8 cellular contexts compared by ENCODE assay signal in genomic region chr11:46119352-46120216, GRCh38. TPM values are rescaled to one million over a fixed set of nuclear protein-coding genes. Genes with fewer than 3 reads are reported as not detected.
DNase-seq lines count a peak whose midpoint lies in the region; ATAC-seq and TF ChIP-seq lines count a peak whose summit lies in the region.

No MANE protein-coding gene starts in this region.

- DNase-seq in CD14-positive monocyte (ENCODE audit: low spot score) = peak; percentile 62
- DNase-seq in NCI-H2227 (lab: John Stamatoyannopoulos, UW; ENCODE audit: unreplicated experiment) = peak; percentile 76
- DNase-seq in activated CD4-positive, alpha-beta T cell treated with anti-CD3 and anti-CD28 coated beads, Interleukin-2, amount 10 ng/mL, durations not matched to agents 7 days and 5 days = peak; percentile 59
- peak; percentile 36 for DNase-seq in lung (ENCODE audit: low spot score)
- peak; percentile 8 to 24 (median 22) for DNase-seq in stimulated activated CD4-positive, alpha-beta T cell treated with anti-CD3 and anti-CD28 coated beads, TNF-alpha, amount 100 ng/mL, for 48 hours (ENCODE audit: low read depth in 3 of 3)

- TF ChIP-seq CTCF in CD14-positive monocyte (IDR thresholded peaks at IDR 0.05) (no peak), lung (IDR thresholded peaks at IDR 0.05; ENCODE audit: control extremely low read depth, extremely low read depth) (no peak)

- POLR2A ChIA-PET in activated CD4-positive, alpha-beta T cell treated with anti-CD3 and anti-CD28 coated beads, Interleukin-2, amount 10 ng/mL, durations not matched to agents 7 days and 5 days (lab: Charles Lee) = no interaction called here

- peaks cover 3 to 10% of the 10 kb centered on the region in 2 donors for H3K36me3 Mint-ChIP-seq in CD14-positive monocyte
- peaks cover 5% of the 10 kb centered on the region for H3K36me3 Mint-ChIP-seq in activated CD4-positive, alpha-beta T cell treated with anti-CD3 and anti-CD28 coated beads, Interleukin-2, amount 10 ng/mL, durations not matched to agents 7 days and 5 days (ENCODE audit: low read depth)

- H3K4me3 ChIP-seq in duodenal mucosa (ENCODE audit: low read depth in 1 of 2, low read length in 2 of 2) (peak overlapping the region; percentile 71 to 79), lung (peak overlapping the region; percentile 69)

- H3K36me3 ChIP-seq in duodenal mucosa (ENCODE audit: control insufficient read depth in 1 of 2, insufficient read depth in 2 of 2, low read length in 2 of 2) (no peaks in the 10 kb centered on the region), lung (ENCODE audit: control insufficient read depth in 2 of 2, insufficient read depth in 2 of 2, low read length in 2 of 2) (no peaks in the 10 kb centered on the region)

- H3K27ac ChIP-seq in duodenal mucosa (ENCODE audit: low read depth, low read length) (peak overlapping the region; percentile 38), lung (ENCODE audit: low read depth in 1 of 2, low read length in 1 of 2) (peak overlapping the region; percentile 73 to 97)

- peak overlapping the region; percentile 91 to 98 (median 98) for H3K27ac Mint-ChIP-seq in CD14-positive monocyte
- peak overlapping the region; percentile 97 for H3K27ac Mint-ChIP-seq in activated CD4-positive, alpha-beta T cell treated with anti-CD3 and anti-CD28 coated beads, Interleukin-2, amount 10 ng/mL, durations not matched to agents 7 days and 5 days

- H3K9ac ChIP-seq in duodenal mucosa (ENCODE audit: low read depth in 1 of 2, low read length in 2 of 2) = peak overlapping the region; percentile 33 to 63

- H3K27me3 ChIP-seq in duodenal mucosa (ENCODE audit: control insufficient read depth in 1 of 2, insufficient read depth in 2 of 2, low read length in 2 of 2) = no peaks in the 10 kb centered on the region
- no peaks in the 10 kb centered on the region for H3K27me3 ChIP-seq in lung (ENCODE audit: control insufficient read depth, insufficient read depth)

- H3K9me3 Mint-ChIP-seq in CD14-positive monocyte = peaks cover 0 to 2% (median 0%) of the 10 kb centered on the region in 7 donors
- no peaks in the 10 kb centered on the region for H3K9me3 Mint-ChIP-seq in activated CD4-positive, alpha-beta T cell treated with anti-CD3 and anti-CD28 coated beads, Interleukin-2, amount 10 ng/mL, durations not matched to agents 7 days and 5 days

- H3K4me3 Mint-ChIP-seq in CD14-positive monocyte = peak overlapping the region; percentile 96 to 97
- H3K4me3 Mint-ChIP-seq in activated CD4-positive, alpha-beta T cell treated with anti-CD3 and anti-CD28 coated beads, Interleukin-2, amount 10 ng/mL, durations not matched to agents 7 days and 5 days = peak overlapping the region; percentile 97

- 0 to 1% methylated on average over 46 to 56 of the region's 56 CpGs for WGBS in lung, 2 donors

- ATAC-seq in GM21576 (IDR thresholded peaks at IDR 0.05; ENCODE audit: unreplicated experiment) (peak; percentile 26), lung (ENCODE audit: insufficient read depth, low FRiP score) (no peak), HG03565 (IDR thresholded peaks at IDR 0.05; ENCODE audit: unreplicated experiment) (no peak)

- peaks cover 48% of the 10 kb centered on the region for H3K4me1 Mint-ChIP-seq in CD14-positive monocyte
- H3K4me1 Mint-ChIP-seq in activated CD4-positive, alpha-beta T cell treated with anti-CD3 and anti-CD28 coated beads, Interleukin-2, amount 10 ng/mL, durations not matched to agents 7 days and 5 days = peaks cover 54% of the 10 kb centered on the region

- CTCF ChIA-PET in activated CD4-positive, alpha-beta T cell treated with anti-CD3 and anti-CD28 coated beads, Interleukin-2, amount 10 ng/mL, durations not matched to agents 7 days and 5 days (lab: Charles Lee) = interaction anchor here (0.7 to 2.2 kb wide), 2 partner anchors 8 to 224 kb away, joined by 5 to 7 read pairs; no protein-coding TSS in a partner anchor

- H3K4me1 ChIP-seq in duodenal mucosa (ENCODE audit: control insufficient read depth in 1 of 2, insufficient read depth in 2 of 2, low read length in 2 of 2) (peaks cover 14 to 19% of the 10 kb centered on the region in 2 donors), lung (ENCODE audit: control insufficient read depth in 2 of 2, insufficient read depth in 2 of 2, low read length in 2 of 2) (peaks cover 0 to 9% of the 10 kb centered on the region in 2 donors)

- intact Hi-C loops in CD14-positive monocyte (cut with micrococcal nuclease) = loop anchor here (5.0 to 10.0 kb wide), 4 partner anchors 118 to 272 kb away; partner anchors contain the start of genes CRY2 (in 1 of the 2) and DGKZ (in 1 of the 2)

- H3K9me3 ChIP-seq in duodenal mucosa (ENCODE audit: control insufficient read depth in 1 of 2, low read length in 2 of 2) (no peaks in the 10 kb centered on the region), lung (ENCODE audit: control insufficient read depth in 2 of 2, insufficient read depth in 1 of 2, low read length in 1 of 2) (no peaks in the 10 kb centered on the region)

- H3K27me3 Mint-ChIP-seq in CD14-positive monocyte (ENCODE audit: low read depth in 3 of 3) = peaks cover 0 to 3% (median 0%) of the 10 kb centered on the region in 3 donors
- H3K27me3 Mint-ChIP-seq in activated CD4-positive, alpha-beta T cell treated with anti-CD3 and anti-CD28 coated beads, Interleukin-2, amount 10 ng/mL, durations not matched to agents 7 days and 5 days = no peaks in the 10 kb centered on the region

RNA-seq across cellular contexts. Expression of gene PHF21A, which starts 1.7 kb away (rescaled TPM):
- 10 to 100 TPM in 1 of 2 donors, 1 to 10 TPM in 1; 6.2 to 14.0 TPM for polyA plus RNA-seq in CD14-positive monocyte
- total RNA-seq in activated CD4-positive, alpha-beta T cell treated with anti-CD3 and anti-CD28 coated beads, Interleukin-2, amount 10 ng/mL, durations not matched to agents 7 days and 5 days = 10 to 100 TPM; 37.8 to 38.4 TPM
- total RNA-seq in lung = 10 to 100 TPM; 37.5 to 57.0 TPM
- 10 to 100 TPM; 16.2 to 22.4 TPM for polyA plus RNA-seq in lung

Comparison
In these comparisons a context has a peak if more than half of its experiments do, and no peak if none do; other contexts are left out.
1. DNase-seq: peak in every context shown above with its lines; median percentile 76 in NCI-H2227; 62 in CD14-positive monocyte; 59 in activated CD4-positive, alpha-beta T cell treated with anti-CD3 and anti-CD28 coated beads, Interleukin-2, amount 10 ng/mL, durations not matched to agents 7 days and 5 days; 36 in lung; 22 in stimulated activated CD4-positive, alpha-beta T cell treated with anti-CD3 and anti-CD28 coated beads, TNF-alpha, amount 100 ng/mL, for 48 hours.